ENCODE assay signal across 30 cellular contexts in genomic region chr5:154612666-154613065, GRCh38.
"Had no signal": no experiment of that assay in that cellular context is flagged by ENCODE, and none has a peak within 500 bp of the region (broad histone marks: within the 10 kb centered on the region; RNA-seq: fewer than 3 reads in every experiment).

No MANE protein-coding gene starts in this region.

- H3K36me3 ChIP-seq: ascending aorta, WERI-Rb-1 had no signal

- DNase-seq: activated CD4-positive, alpha-beta memory T cell treated with anti-CD3 and anti-CD28 coated beads, Interleukin-2, amount 10 ng/mL, durations not matched to agents 7 days and 5 days; activated CD4-positive, alpha-beta T cell treated with anti-CD3 and anti-CD28 coated beads for 1 hour; activated CD4-positive, alpha-beta T cell treated with anti-CD3 and anti-CD28 coated beads for 36 hours; activated CD4-positive, alpha-beta T cell treated with anti-CD3 and anti-CD28 coated beads for 48 hours; activated CD4-positive, alpha-beta T cell treated with anti-CD3 and anti-CD28 coated beads, Interleukin-2, amount 10 ng/mL, durations not matched to agents 7 days and 5 days; activated CD4-positive, alpha-beta T cell treated with anti-CD3 and anti-CD28 coated beads, Interleukin-2, amount 50 U/mL, for 48 hours; activated CD4-positive, CD25-positive, alpha-beta regulatory T cell; activated CD8-positive, alpha-beta memory T cell treated with anti-CD3 and anti-CD28 coated beads for 24 hours; activated CD8-positive, alpha-beta memory T cell treated with anti-CD3 and anti-CD28 coated beads, Interleukin-2, amount 10 ng/mL, durations not matched to agents 7 days and 5 days; activated CD8-positive, alpha-beta memory T cell treated with anti-CD3 and anti-CD28 coated beads, Interleukin-2, amount 50 U/mL, for 48 hours; activated CD8-positive, alpha-beta T cell treated with anti-CD3 and anti-CD28 coated beads, Interleukin-2, amount 10 ng/mL, durations not matched to agents 7 days and 5 days; activated effector memory CD4-positive, alpha-beta T cell treated with Interleukin-2 at 50 U/mL for 16 hours; activated gamma-delta T cell; activated naive CD4-positive, alpha-beta T cell treated with anti-CD3 and anti-CD28 coated beads, Interleukin-2, amount 10 ng/mL, durations not matched to agents 7 days and 5 days; activated naive CD4-positive, alpha-beta T cell treated with Interleukin-2 at 50 U/mL for 16 hours; activated naive CD8-positive, alpha-beta T cell treated with anti-CD3 and anti-CD28 coated beads, Interleukin-2, amount 10 ng/mL, durations not matched to agents 7 days and 5 days; activated naive CD8-positive, alpha-beta T cell treated with anti-CD3 and anti-CD28 coated beads, Interleukin-2, amount 50 U/mL, for 24 hours; activated T-cell treated with anti-CD3 and anti-CD28 coated beads, Interleukin-2, amount 50 U/mL, for 24 hours; activated T-cell treated with anti-CD3 and anti-CD28 coated beads, Interleukin-2, amount 50 U/mL, for 48 hours; amygdala; anterior cingulate cortex; central memory CD4-positive, alpha-beta T cell; T-cell; T-helper 17 cell; T1000; WERI-Rb-1 had no signal

- ATAC-seq: activated CD4-positive, alpha-beta T cell treated with anti-CD3 and anti-CD28 coated beads for 36 hours; activated CD4-positive, CD25-positive, alpha-beta regulatory T cell treated with anti-CD3 and anti-CD28 coated beads, Interleukin-2, amount 50 U/mL, for 24 hours; activated CD8-positive, alpha-beta memory T cell treated with anti-CD3 and anti-CD28 coated beads, Interleukin-2, amount 10 ng/mL, durations not matched to agents 7 days and 5 days; activated CD8-positive, alpha-beta T cell treated with anti-CD3 and anti-CD28 coated beads, Interleukin-2, amount 10 ng/mL, durations not matched to agents 7 days and 5 days; activated naive CD8-positive, alpha-beta T cell treated with anti-CD3 and anti-CD28 coated beads, Interleukin-2, amount 50 U/mL, for 24 hours; T-cell; T-helper 17 cell; WTC11 had no signal

- FAIRE-seq: TTC549 had no signal

- H3K27ac ChIP-seq: ascending aorta, WERI-Rb-1 had no signal

- H3K9me3 ChIP-seq: ascending aorta had no signal

- H3K4me3 ChIP-seq: ascending aorta had no signal
